In the genomic region with DNA sequence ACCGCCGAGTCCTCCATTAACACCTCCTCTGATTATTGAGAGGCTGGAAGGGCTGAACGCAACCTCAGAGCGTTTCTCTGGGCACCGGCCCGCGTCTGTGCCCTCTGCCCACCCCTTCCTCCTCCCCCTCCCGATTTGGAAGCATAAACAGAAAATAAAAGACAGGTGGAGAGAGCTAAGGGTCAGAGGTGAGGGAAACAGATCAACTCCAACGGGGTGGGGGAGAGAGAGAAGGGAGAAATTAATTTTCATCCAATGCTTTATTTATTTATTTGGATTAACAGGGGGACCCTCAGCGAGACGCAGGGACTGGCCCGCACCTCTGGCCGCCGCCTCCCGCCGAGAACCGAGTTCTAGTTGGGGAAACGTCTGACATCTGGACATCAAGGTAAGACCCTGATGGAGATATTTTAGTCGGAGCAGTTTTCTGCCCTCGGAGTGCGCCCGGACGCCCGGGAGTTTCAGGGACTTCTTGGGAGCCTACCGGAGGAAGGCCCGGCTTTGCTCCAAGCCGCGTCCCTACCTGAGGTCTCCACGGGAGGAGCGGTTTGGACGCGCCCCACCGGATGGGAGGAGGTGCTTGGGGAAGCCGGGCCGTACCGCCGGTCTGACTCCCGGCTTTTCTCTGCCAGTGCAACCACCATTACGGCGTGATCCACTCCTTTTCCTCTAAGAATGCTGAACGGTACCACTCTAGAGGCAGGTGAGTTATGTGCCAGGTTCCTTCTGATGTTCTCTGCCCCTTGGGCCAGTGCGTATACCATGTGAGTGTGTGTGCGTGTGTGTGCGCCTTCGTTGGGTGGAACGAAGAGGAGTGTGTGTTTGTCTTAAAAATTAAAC, we compare ENCODE assay signal across 8 cellular contexts. TPM values are rescaled to one million over a fixed set of nuclear protein-coding genes. Genes with fewer than 3 reads are reported as not detected.
DNase-seq lines count a peak whose midpoint lies in the region; ATAC-seq lines count a peak whose summit lies in the region.

No MANE protein-coding gene starts in this region.

- peak overlapping the region; percentile 55 to 92 (median 85) for H3K4me3 Mint-ChIP-seq in CD4-positive, alpha-beta memory T cell
- H3K4me3 Mint-ChIP-seq in activated naive CD8-positive, alpha-beta T cell treated with anti-CD3 and anti-CD28 coated beads, Interleukin-2, amount 50 U/mL, for 24 hours, result peak overlapping the region; percentile 79

- H2BK120ac ChIP-seq in mesendoderm (ENCODE audit: low read depth, low read length), result no peak overlapping the region

- peaks cover 93% of the 10 kb centered on the region for H3K27me3 ChIP-seq in CD4-positive, alpha-beta memory T cell (ENCODE audit: insufficient read depth, low read length)
- peaks cover 100% of the 10 kb centered on the region for H3K27me3 ChIP-seq in HUES6 (ENCODE audit: control insufficient read depth, insufficient read depth, low read length)
- H3K27me3 ChIP-seq in mesendoderm (ENCODE audit: insufficient read depth, low read length, poor library complexity), result peaks cover 93% of the 10 kb centered on the region

- H3K4ac ChIP-seq in mesendoderm (ENCODE audit: low read depth, low read length), result no peak overlapping the region

- no peak overlapping the region for H3K4me3 ChIP-seq in CD4-positive, alpha-beta memory T cell (ENCODE audit: low read length in 2 of 2)
- H3K4me3 ChIP-seq in HUES6 (ENCODE audit: low read depth, low read length), result peak overlapping the region; percentile 55
- H3K4me3 ChIP-seq in mesendoderm (ENCODE audit: low read length), result no peak overlapping the region

- H3K79me2 ChIP-seq in mesendoderm (ENCODE audit: control insufficient read depth, insufficient read depth, low read length), result no peaks in the 10 kb centered on the region

- H3K4me1 Mint-ChIP-seq in CD4-positive, alpha-beta memory T cell, result peaks cover 43 to 87% (median 60%) of the 10 kb centered on the region in 4 donors
- peaks cover 67% of the 10 kb centered on the region for H3K4me1 Mint-ChIP-seq in activated naive CD8-positive, alpha-beta T cell treated with anti-CD3 and anti-CD28 coated beads, Interleukin-2, amount 50 U/mL, for 24 hours

- H3K36me3 ChIP-seq in CD4-positive, alpha-beta memory T cell (ENCODE audit: insufficient read depth, low read length), result no peaks in the 10 kb centered on the region
- H3K36me3 ChIP-seq in HUES6 (ENCODE audit: control insufficient read depth, insufficient read depth, low read length), result no peaks in the 10 kb centered on the region
- no peaks in the 10 kb centered on the region for H3K36me3 ChIP-seq in mesendoderm (ENCODE audit: control insufficient read depth, insufficient read depth, low read length)

- no peak overlapping the region for H2BK5ac ChIP-seq in mesendoderm (ENCODE audit: low read length)

- no peaks in the 10 kb centered on the region for H3K79me1 ChIP-seq in mesendoderm (ENCODE audit: low read length)

- H3K36me3 Mint-ChIP-seq in CD4-positive, alpha-beta memory T cell, result no peaks in the 10 kb centered on the region
- no peaks in the 10 kb centered on the region for H3K36me3 Mint-ChIP-seq in activated naive CD8-positive, alpha-beta T cell treated with anti-CD3 and anti-CD28 coated beads, Interleukin-2, amount 50 U/mL, for 24 hours (ENCODE audit: low read depth)

- no peak overlapping the region for H2BK15ac ChIP-seq in mesendoderm (replicated peaks; ENCODE audit: low read depth)

- H2AK5ac ChIP-seq in mesendoderm (ENCODE audit: low read length), result no peak overlapping the region

- no peak overlapping the region for H3K23ac ChIP-seq in mesendoderm (ENCODE audit: low read length)

- H3K27me3 Mint-ChIP-seq in CD4-positive, alpha-beta memory T cell, result peaks cover 84 to 91% of the 10 kb centered on the region in 2 donors
- H3K27me3 Mint-ChIP-seq in activated naive CD8-positive, alpha-beta T cell treated with anti-CD3 and anti-CD28 coated beads, Interleukin-2, amount 50 U/mL, for 24 hours, result peaks cover 96% of the 10 kb centered on the region

- no peak overlapping the region for H4K8ac ChIP-seq in mesendoderm (ENCODE audit: low read depth, low read length)

- POLR2A ChIA-PET in CD4-positive, alpha-beta memory T cell (lab: Charles Lee; ENCODE audit: partially characterized antibody), result interaction anchor here (1.0 kb wide), 1 partner anchor 12 kb away, joined by 3 read pairs; no protein-coding TSS in a partner anchor

- H3K27ac Mint-ChIP-seq in CD4-positive, alpha-beta memory T cell, result peak overlapping the region in 5 of 7 donors; percentile 37 to 83 (median 59)
- peak overlapping the region; percentile 18 for H3K27ac Mint-ChIP-seq in activated naive CD8-positive, alpha-beta T cell treated with anti-CD3 and anti-CD28 coated beads, Interleukin-2, amount 50 U/mL, for 24 hours

- CTCF ChIA-PET in CD4-positive, alpha-beta memory T cell (lab: Charles Lee; ENCODE audit: partially characterized antibody), result interaction anchor here (3.0 kb wide), 1 partner anchor 13 kb away, joined by 11 read pairs; no protein-coding TSS in a partner anchor

- no CpG with 5 or more reads among the region's 46 CpGs for WGBS in mesendoderm (ENCODE audit: extremely low coverage, insufficient coverage, low lambda C conversion rate)

- no peak overlapping the region for H3K27ac ChIP-seq in CD4-positive, alpha-beta memory T cell (ENCODE audit: low read depth, low read length)
- H3K27ac ChIP-seq in HUES6 (ENCODE audit: low read depth, low read length) (no peak overlapping the region), mesendoderm (ENCODE audit: low read depth, low read length) (no peak overlapping the region)

- DNase-seq in CD4-positive, alpha-beta memory T cell, result peak in 1 of 5 donors; percentile 24
- no peak for DNase-seq in activated naive CD8-positive, alpha-beta T cell treated with anti-CD3 and anti-CD28 coated beads, Interleukin-2, amount 50 U/mL, for 24 hours
- no peak for DNase-seq in mesendoderm
- no peak for DNase-seq in activated CD4-positive, CD25-positive, alpha-beta regulatory T cell treated with anti-CD3 and anti-CD28 coated beads, Interleukin-2, amount 50 U/mL, for 72 hours

- no peaks in the 10 kb centered on the region for H3K9me3 ChIP-seq in CD4-positive, alpha-beta memory T cell (ENCODE audit: control insufficient read depth in 1 of 2, low read length in 2 of 2)
- H3K9me3 ChIP-seq in HUES6 (ENCODE audit: control insufficient read depth, insufficient read depth, low read depth, low read length), result no peaks in the 10 kb centered on the region

- H3K9me3 Mint-ChIP-seq in CD4-positive, alpha-beta memory T cell, result peaks cover 0 to 4% (median under 1%) of the 10 kb centered on the region in 8 donors
- H3K9me3 Mint-ChIP-seq in activated naive CD8-positive, alpha-beta T cell treated with anti-CD3 and anti-CD28 coated beads, Interleukin-2, amount 50 U/mL, for 24 hours, result no peaks in the 10 kb centered on the region

- no peak overlapping the region for H3K18ac ChIP-seq in mesendoderm (ENCODE audit: low read length)

- peaks cover 76% of the 10 kb centered on the region for H3K4me1 ChIP-seq in CD4-positive, alpha-beta memory T cell (ENCODE audit: insufficient read depth, low read length)
- H3K4me1 ChIP-seq in HUES6 (ENCODE audit: control insufficient read depth, insufficient read depth, low read length) (peaks cover 57% of the 10 kb centered on the region), mesendoderm (ENCODE audit: control insufficient read depth, low read depth, low read length) (peaks cover 6% of the 10 kb centered on the region)

- H3K4me2 ChIP-seq in mesendoderm (ENCODE audit: low read length), result peak overlapping the region; percentile 27

- intact Hi-C loops in CD4-positive, alpha-beta memory T cell (cut with micrococcal nuclease), result no loop called here

- ATAC-seq in activated naive CD8-positive, alpha-beta T cell treated with anti-CD3 and anti-CD28 coated beads, Interleukin-2, amount 50 U/mL, for 24 hours, result no peak
- ATAC-seq in HG03432 (IDR thresholded peaks at IDR 0.05; ENCODE audit: unreplicated experiment) (no peak), HG02970 (IDR thresholded peaks at IDR 0.05; ENCODE audit: low FRiP score, unreplicated experiment) (no peak), GM18502 (IDR thresholded peaks at IDR 0.05; ENCODE audit: poor library complexity, unreplicated experiment) (no peak)

- no peak overlapping the region for H3K56ac ChIP-seq in mesendoderm (ENCODE audit: low read length)

- no peak overlapping the region for H3K9ac ChIP-seq in HUES6 (ENCODE audit: low read length)
- H3K9ac ChIP-seq in mesendoderm (ENCODE audit: low read length), result no peak overlapping the region

- H4K5ac ChIP-seq in mesendoderm (ENCODE audit: low read length), result no peak overlapping the region

RNA-seq across cellular contexts. Expression of a gene that starts 5.1 kb away (rescaled TPM):
- total RNA-seq in CD4-positive, alpha-beta memory T cell, result not detected
- not detected for polyA plus RNA-seq in CD4-positive, alpha-beta memory T cell
- 0.01 TPM for polyA plus RNA-seq in mesendoderm (2013, experiment 1 of 2)
- polyA plus RNA-seq in mesendoderm (2013, experiment 2 of 2), result 0.01 TPM

RNA-seq across cellular contexts. Expression of a gene that starts 9.6 kb away (rescaled TPM):
- not detected for total RNA-seq in CD4-positive, alpha-beta memory T cell
- not detected for polyA plus RNA-seq in CD4-positive, alpha-beta memory T cell
- 1.6 TPM for polyA plus RNA-seq in mesendoderm (2013, experiment 1 of 2)
- polyA plus RNA-seq in mesendoderm (2013, experiment 2 of 2), result 1.8 TPM
